8 cellular contexts compared by ENCODE assay signal in the genomic region with DNA sequence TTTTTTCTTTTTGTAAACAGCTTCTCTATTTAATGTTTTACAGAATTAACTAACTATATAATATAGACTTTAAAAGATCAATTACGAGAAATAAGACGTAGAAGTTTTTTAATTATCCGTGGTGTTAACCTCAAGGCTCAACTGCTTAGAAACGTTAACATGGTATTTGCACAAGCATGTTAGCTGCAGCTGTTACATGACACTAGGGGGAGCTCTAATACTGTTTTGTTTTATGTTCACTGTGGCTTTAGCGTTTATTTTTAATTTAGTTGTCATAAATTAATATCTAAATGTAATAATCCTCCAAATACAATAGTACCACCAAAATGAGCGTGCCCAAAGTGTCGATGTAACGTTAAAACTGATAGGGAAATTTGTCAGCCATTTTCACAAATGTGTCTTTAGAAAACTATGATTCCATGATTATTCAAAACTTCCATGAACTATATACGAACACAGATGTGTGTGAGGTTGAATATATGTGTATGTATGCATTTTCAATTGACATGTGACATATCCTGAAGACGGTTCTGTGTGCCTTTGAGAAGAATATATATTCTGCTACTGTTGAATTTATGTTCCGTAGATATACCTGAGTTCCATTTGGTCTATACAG.
DNase-seq lines count a peak whose midpoint lies in the region; ATAC-seq, FAIRE-seq and TF ChIP-seq lines count a peak whose summit lies in the region.

No MANE protein-coding gene starts in this region.

- no peak overlapping the region for H2AFZ ChIP-seq in keratinocyte (ENCODE audit: control insufficient read depth, low read length)

- H3K36me3 Mint-ChIP-seq in activated B cell treated with CpG ODN at 0.5 μM for 24 hours (ENCODE audit: low read depth), result no peaks in the 10 kb centered on the region

- POLR2A ChIA-PET in activated B cell treated with CpG ODN at 0.5 μM for 24 hours (lab: Charles Lee), result no interaction called here

- no peaks in the 10 kb centered on the region for H4K20me1 ChIP-seq in keratinocyte (ENCODE audit: control insufficient read depth, extremely low read depth, insufficient read depth, low read length)

- no peaks in the 10 kb centered on the region for H3K27me3 Mint-ChIP-seq in activated B cell treated with CpG ODN at 0.5 μM for 24 hours

- intact Hi-C loops in activated B cell treated with CpG ODN at 0.5 μM for 24 hours (cut with micrococcal nuclease), result loop anchor here (5.0 kb wide), 1 partner anchor 1661 kb away; no protein-coding TSS in a partner anchor

- dilution Hi-C loops in keratinocyte (cut with MboI; ENCODE audit: extremely low pct_ligation_motif_present, low sequenced_read_pairs), result no loop called here

- H3K27me3 ChIP-seq in keratinocyte (ENCODE audit: control insufficient read depth, extremely low read depth, insufficient read depth, low read length), result no peaks in the 10 kb centered on the region

- ATAC-seq in activated B cell treated with CpG ODN at 0.5 μM for 24 hours (ENCODE audit: low read depth), result no peak
- no peak for ATAC-seq in GM19452 (IDR thresholded peaks at IDR 0.05; ENCODE audit: unreplicated experiment)

- no peaks in the 10 kb centered on the region for H3K79me2 ChIP-seq in keratinocyte (ENCODE audit: control insufficient read depth, insufficient read depth, low read length)

- H3K9me3 ChIP-seq in keratinocyte (ENCODE audit: control insufficient read depth, low read depth, low read length), result no peaks in the 10 kb centered on the region

- no peaks in the 10 kb centered on the region for H3K36me3 ChIP-seq in keratinocyte (ENCODE audit: control insufficient read depth in 2 of 2, extremely low read depth in 1 of 2, insufficient read depth in 2 of 2, low read length in 2 of 2)

- no peak overlapping the region for H3K4me3 ChIP-seq in keratinocyte (ENCODE audit: control insufficient read depth in 2 of 3, extremely low read depth in 1 of 3, insufficient read depth in 2 of 3, low read depth in 1 of 3, low read length in 3 of 3)

- CTCF ChIA-PET in activated B cell treated with CpG ODN at 0.5 μM for 24 hours (lab: Charles Lee), result interaction anchor here (0.6 to 1.0 kb wide), 2 partner anchors 11 to 15 kb away, joined by 3 to 6 read pairs; no protein-coding TSS in a partner anchor

- H3K9me3 Mint-ChIP-seq in activated B cell treated with CpG ODN at 0.5 μM for 24 hours, result no peaks in the 10 kb centered on the region

- H3K4me1 ChIP-seq in keratinocyte (ENCODE audit: control insufficient read depth, extremely low read depth, insufficient read depth, low read length), result peaks cover 12% of the 10 kb centered on the region

- TF ChIP-seq CTCF in activated B cell treated with CpG ODN at 0.5 μM for 24 hours (IDR thresholded peaks at IDR 0.05) (peak; percentile 19), keratinocyte (optimal IDR thresholded peaks at IDR 0.05 in 1 of 3, IDR thresholded peaks at IDR 0.05 in 1 of 3, conservative IDR thresholded peaks at IDR 0.05 in 1 of 3; ENCODE audit: extremely low read depth in 1 of 3, insufficient read depth in 2 of 3, low read length in 3 of 3) (peak; percentile 32 to 78 (median 72))

- FAIRE-seq in keratinocyte (lab: Jason Lieb, UNC), result peak; percentile 71

- H3K4me2 ChIP-seq in keratinocyte (ENCODE audit: control insufficient read depth, extremely low read depth, insufficient read depth, low read depth, low read length), result peak overlapping the region; percentile 22

- H3K4me1 Mint-ChIP-seq in activated B cell treated with CpG ODN at 0.5 μM for 24 hours, result no peaks in the 10 kb centered on the region

- H3K27ac ChIP-seq in keratinocyte (ENCODE audit: control insufficient read depth, insufficient read depth, low read length), result no peak overlapping the region

- DNase-seq in GM03348 (ENCODE audit: low spot score) (peak; percentile 47), H4 (ENCODE audit: low spot score) (peak; percentile 14), NCI-H1048 (lab: John Stamatoyannopoulos, UW) (peak; percentile 17), activated B cell treated with CpG ODN at 0.5 μM for 24 hours (no peak), keratinocyte (ENCODE audit: low read depth, low spot score) (no peak), UCSD-AML1 (lab: John Stamatoyannopoulos, UW; ENCODE audit: unreplicated experiment) (no peak)
- no peak for DNase-seq in activated CD4-positive, alpha-beta T cell treated with anti-CD3 and anti-CD28 coated beads for 48 hours

- no peaks in the 10 kb centered on the region for H3K9me1 ChIP-seq in keratinocyte (ENCODE audit: control insufficient read depth, extremely low read depth, insufficient read depth, low read length)

- no peak overlapping the region for H3K4me3 Mint-ChIP-seq in activated B cell treated with CpG ODN at 0.5 μM for 24 hours

- H3K27ac Mint-ChIP-seq in activated B cell treated with CpG ODN at 0.5 μM for 24 hours, result no peak overlapping the region

- H3K9ac ChIP-seq in keratinocyte (ENCODE audit: control insufficient read depth, extremely low read depth, insufficient read depth, low read length), result no peak overlapping the region

Comparison
In these comparisons a context has a peak if more than half of its experiments do, and no peak if none do; other contexts are left out.
1. DNase-seq: peak in GM03348 (single experiment), H4 (single experiment) and NCI-H1048 (single experiment); none in activated B cell treated with CpG ODN at 0.5 μM for 24 hours (single experiment), keratinocyte (single experiment), UCSD-AML1 (single experiment) and activated CD4-positive, alpha-beta T cell treated with anti-CD3 and anti-CD28 coated beads for 48 hours (single experiment).